ENCODE assay signal across 20 cellular contexts in the genomic region with DNA sequence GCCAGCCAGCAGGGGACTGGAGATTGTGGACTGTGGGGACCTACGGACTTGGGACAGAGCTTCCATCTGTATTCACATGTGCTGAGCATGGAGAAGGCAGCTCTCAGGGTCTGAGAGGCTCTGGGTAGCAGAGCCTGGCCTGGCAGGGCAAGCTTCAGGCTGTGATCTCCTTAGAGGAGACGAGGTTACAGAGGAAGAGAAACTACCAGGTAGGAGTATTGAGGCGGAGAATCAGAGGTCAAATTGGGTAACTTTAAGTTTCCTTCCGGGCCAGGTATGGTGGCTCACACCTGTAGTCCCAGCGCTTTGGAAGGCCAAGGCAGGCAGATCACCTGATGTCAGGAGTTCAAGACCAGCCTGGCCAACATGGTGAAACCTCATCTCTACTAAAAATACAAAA.
"Had no signal": no experiment of that assay in that cellular context is flagged by ENCODE, and none has a peak within 500 bp of the region (broad histone marks: within the 10 kb centered on the region; RNA-seq: fewer than 3 reads in every experiment).

No MANE protein-coding gene starts in this region.

- H3K36me3 Mint-ChIP-seq: activated naive CD8-positive, alpha-beta T cell treated with anti-CD3 and anti-CD28 coated beads, Interleukin-2, amount 10 ng/mL, durations not matched to agents 7 days and 5 days had no signal

- H3K9me3 Mint-ChIP-seq: activated naive CD8-positive, alpha-beta T cell treated with anti-CD3 and anti-CD28 coated beads, Interleukin-2, amount 10 ng/mL, durations not matched to agents 7 days and 5 days; immature natural killer cell; naive thymus-derived CD4-positive, alpha-beta T cell; WTC11 had no signal

- DNase-seq: activated CD4-positive, alpha-beta T cell treated with anti-CD3 and anti-CD28 coated beads for 48 hours; activated naive CD4-positive, alpha-beta T cell treated with Interleukin-2 at 50 U/mL for 16 hours; activated naive CD8-positive, alpha-beta T cell treated with anti-CD3 and anti-CD28 coated beads, Interleukin-2, amount 10 ng/mL, durations not matched to agents 7 days and 5 days; amygdala; dermis blood vessel endothelial cell; effector memory CD4-positive, alpha-beta T cell; esophagus squamous epithelium; immature natural killer cell; kidney glomerular epithelial cell; left ventricle myocardium inferior; mammary epithelial cell; mucosa of descending colon; naive thymus-derived CD4-positive, alpha-beta T cell; ovary; right lobe of liver; small intestine; stimulated activated CD4-positive, alpha-beta T cell treated with anti-CD3 and anti-CD28 coated beads, Interleukin-4, amount 100 ng/mL, for 24 hours; stimulated activated naive CD4-positive, alpha-beta T cell treated with Interleukin-2 at 50 U/mL for 16 hours; thyroid gland had no signal

- H3K27ac ChIP-seq: esophagus squamous epithelium, left ventricle myocardium inferior, ovary, right lobe of liver, thyroid gland had no signal

- H3K4me1 Mint-ChIP-seq: immature natural killer cell had no signal

- ATAC-seq: right lobe of liver, WTC11 had no signal

- H3K4me3 ChIP-seq: esophagus squamous epithelium, left ventricle myocardium inferior, mucosa of descending colon, ovary, right lobe of liver, thyroid gland had no signal

- H3K36me3 ChIP-seq: ovary, right lobe of liver had no signal

- H3K4me1 ChIP-seq: esophagus squamous epithelium, thyroid gland had no signal

- FAIRE-seq: small intestine had no signal

- H3K4me3 Mint-ChIP-seq: activated naive CD8-positive, alpha-beta T cell treated with anti-CD3 and anti-CD28 coated beads, Interleukin-2, amount 10 ng/mL, durations not matched to agents 7 days and 5 days; immature natural killer cell; naive thymus-derived CD4-positive, alpha-beta T cell; WTC11 had no signal

- H3K27ac Mint-ChIP-seq: activated naive CD8-positive, alpha-beta T cell treated with anti-CD3 and anti-CD28 coated beads, Interleukin-2, amount 10 ng/mL, durations not matched to agents 7 days and 5 days; immature natural killer cell; WTC11 had no signal

- H3K27me3 Mint-ChIP-seq: activated naive CD8-positive, alpha-beta T cell treated with anti-CD3 and anti-CD28 coated beads, Interleukin-2, amount 10 ng/mL, durations not matched to agents 7 days and 5 days; naive thymus-derived CD4-positive, alpha-beta T cell had no signal

- H3K27me3 ChIP-seq: esophagus squamous epithelium, ovary, right lobe of liver, thyroid gland had no signal
